23 cellular contexts compared by ENCODE assay signal in the genomic region with DNA sequence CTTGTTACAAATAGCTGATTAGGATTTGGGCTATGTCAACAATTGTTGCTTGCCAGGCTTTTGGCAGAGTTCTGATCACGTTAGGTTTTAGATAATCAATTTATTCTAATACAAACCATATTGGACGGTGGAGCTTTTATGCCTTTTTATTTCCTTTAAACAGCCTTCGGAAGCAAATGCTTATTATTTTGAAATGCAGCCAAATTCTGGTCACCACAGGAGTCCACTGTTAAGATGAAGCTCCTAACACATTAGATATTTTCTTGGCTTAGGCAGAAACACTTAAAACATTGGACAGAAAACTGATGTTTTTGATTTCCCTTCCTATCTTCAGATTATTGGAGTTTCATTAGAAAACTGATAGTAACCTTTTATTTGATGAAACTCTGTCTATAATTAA.
"Had no signal": no experiment of that assay in that cellular context is flagged by ENCODE, and none has a peak within 500 bp of the region (broad histone marks: within the 10 kb centered on the region; RNA-seq: fewer than 3 reads in every experiment).

No MANE protein-coding gene starts in this region.

- H3K4me1 ChIP-seq: ascending aorta, gastrocnemius medialis, psoas muscle, right atrium auricular region, spleen, testis, uterus had no signal

- H3K4me3 ChIP-seq: ascending aorta, cardiac muscle cell, gastrocnemius medialis, ovary, psoas muscle, right atrium auricular region, spleen, testis, uterus had no signal

- H3K27me3 ChIP-seq: ascending aorta, cardiac muscle cell, gastrocnemius medialis, neutrophil, ovary, right atrium auricular region, spleen, testis, uterus had no signal

- H3K9me3 ChIP-seq: ascending aorta, gastrocnemius medialis, neutrophil, ovary, psoas muscle, right atrium auricular region, spleen, testis, uterus had no signal

- H3K36me3 ChIP-seq: ascending aorta, cardiac muscle cell, gastrocnemius medialis, neutrophil, ovary, right atrium auricular region, spleen, uterus had no signal

- H3K27ac ChIP-seq: ascending aorta, cardiac muscle cell, gastrocnemius medialis, neutrophil, ovary, psoas muscle, right atrium auricular region, spleen, testis, uterus had no signal

- ATAC-seq: activated naive CD4-positive, alpha-beta T cell treated with anti-CD3 and anti-CD28 coated beads, Interleukin-2, amount 50 U/mL, for 72 hours; activated T-helper 17 cell treated with anti-CD3 and anti-CD28 coated beads, Interleukin-2, amount 50 U/mL, for 72 hours; effector memory CD8-positive, alpha-beta T cell; esophagus mucosa; gastrocnemius medialis; left ventricle myocardium superior; natural killer cell; psoas muscle; WTC11 had no signal

- DNase-seq: activated T-cell treated with anti-CD3 and anti-CD28 coated beads, Interleukin-2, amount 50 U/mL, for 1 hour; effector memory CD8-positive, alpha-beta T cell; gastrocnemius medialis; hippocampal formation; left ventricle myocardium superior; mammary epithelial cell; natural killer cell; ovary; psoas muscle; spleen; stimulated activated CD4-positive, alpha-beta T cell treated with anti-CD3 and anti-CD28 coated beads, Interleukin-4, amount 100 ng/mL, for 1 hour; stimulated activated naive CD4-positive, alpha-beta T cell; T1000; testis; uterus had no signal
